10 cellular contexts compared by ENCODE assay signal in the genomic region with DNA sequence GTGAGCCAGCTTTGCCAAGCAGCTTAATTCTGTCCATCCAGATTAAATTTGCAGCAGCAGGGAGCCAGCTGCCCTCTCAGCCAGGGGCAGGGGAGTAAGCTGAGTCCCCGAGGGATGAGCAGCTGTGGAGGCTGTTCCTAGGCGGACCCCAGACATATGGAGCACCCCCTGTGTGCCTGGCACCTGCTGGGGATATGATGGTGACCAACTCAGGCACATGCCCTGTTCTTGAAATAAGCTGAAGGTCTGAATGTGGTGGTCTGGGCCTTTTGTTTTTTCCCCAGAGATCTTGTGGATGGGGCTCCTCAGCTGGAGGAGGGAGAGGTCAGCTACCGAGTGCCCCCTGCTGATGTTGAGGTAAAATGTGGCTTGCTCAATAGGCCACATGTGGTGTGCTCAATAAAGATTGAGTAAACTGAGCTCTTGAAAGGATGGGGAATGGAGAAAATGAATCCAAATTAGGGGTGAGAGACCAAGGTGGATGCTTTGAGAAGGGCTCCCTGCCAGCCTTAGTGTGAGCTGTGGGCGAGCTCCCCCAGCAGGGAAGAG.
DNase-seq lines count a peak whose midpoint lies in the region; ATAC-seq and TF ChIP-seq lines count a peak whose summit lies in the region.
"Had no signal": no experiment of that assay in that cellular context is flagged by ENCODE, and none has a peak within 500 bp of the region (broad histone marks: within the 10 kb centered on the region; RNA-seq: fewer than 3 reads in every experiment).

No MANE protein-coding gene starts in this region.

- POLR2A ChIA-PET in naive thymus-derived CD4-positive, alpha-beta T cell (lab: Charles Lee): interaction anchor here (0.8 to 20.6 kb wide), 6 partner anchors 11 to 150 kb away, joined by 3 to 363 read pairs (median 6); no protein-coding TSS in a partner anchor

- no peak overlapping the region for H3K4me3 Mint-ChIP-seq in naive thymus-derived CD4-positive, alpha-beta T cell

- ATAC-seq in naive thymus-derived CD4-positive, alpha-beta T cell: no peak
- ATAC-seq in GM21528 (IDR thresholded peaks at IDR 0.05; ENCODE audit: low FRiP score, unreplicated experiment): no peak
- ATAC-seq in HG02884 (IDR thresholded peaks at IDR 0.05; ENCODE audit: unreplicated experiment): no peak

- no peaks in the 10 kb centered on the region for H3K9me3 ChIP-seq in naive thymus-derived CD4-positive, alpha-beta T cell (ENCODE audit: control insufficient read depth in 2 of 3, low read length in 3 of 3)

- CTCF ChIA-PET in naive thymus-derived CD4-positive, alpha-beta T cell (lab: Charles Lee): interaction anchor here (0.6 to 8.2 kb wide), 16 partner anchors 11 to 299 kb away, joined by 3 to 92 read pairs (median 4); no protein-coding TSS in a partner anchor

- peaks cover 8 to 26% (median 11%) of the 10 kb centered on the region in 5 donors for H3K36me3 Mint-ChIP-seq in naive thymus-derived CD4-positive, alpha-beta T cell

- H3K36me3 ChIP-seq in naive thymus-derived CD4-positive, alpha-beta T cell (ENCODE audit: control insufficient read depth in 2 of 3, insufficient read depth in 3 of 3, low read length in 3 of 3): no peaks in the 10 kb centered on the region
- H3K36me3 ChIP-seq: cardiac muscle cell had no signal

- peaks cover 11 to 57% (median 37%) of the 10 kb centered on the region in 7 donors for H3K4me1 Mint-ChIP-seq in naive thymus-derived CD4-positive, alpha-beta T cell

- TF ChIP-seq CTCF in AG09309 (IDR thresholded peaks at IDR 0.05; ENCODE audit: control insufficient read depth, insufficient read depth, low read depth, low read length, missing control alignments) (peak; percentile 5), HL-60 (IDR thresholded peaks at IDR 0.05; ENCODE audit: insufficient read depth, low read length) (peak; percentile 8)

- H3K4me3 ChIP-seq in AG09309 (ENCODE audit: control insufficient read depth, low read depth, low read length): no peak overlapping the region
- no peak overlapping the region for H3K4me3 ChIP-seq in HL-60 (replicated peaks; ENCODE audit: insufficient read depth, low read length)
- H3K4me3 ChIP-seq in naive thymus-derived CD4-positive, alpha-beta T cell (ENCODE audit: low read length): no peak overlapping the region
- H3K4me3 ChIP-seq: cardiac muscle cell had no signal

- DNase-seq in AG09309 (ENCODE audit: low read depth): no peak
- peak in 1 of 2 experiments; percentile 21 for DNase-seq in HL-60 (ENCODE audit: low read depth in 1 of 2, low spot score in 1 of 2)
- peak; percentile 39 for DNase-seq in amniotic epithelial cell (ENCODE audit: low read depth)
- DNase-seq in naive thymus-derived CD4-positive, alpha-beta T cell: no peak
- DNase-seq in NCI-H446 treated with DMSO at 0.1 percent for 48 hours (lab: John Stamatoyannopoulos, UW): no peak
- no peak for DNase-seq in activated effector memory CD4-positive, alpha-beta T cell treated with anti-CD3 and anti-CD28 coated beads, Interleukin-2, amount 50 U/mL, for 16 hours
- DNase-seq: IMR-90 had no signal

- H3K27ac Mint-ChIP-seq in naive thymus-derived CD4-positive, alpha-beta T cell: peak overlapping the region in 5 of 9 donors; percentile 16 to 54 (median 39)

- H3K9me3 Mint-ChIP-seq in naive thymus-derived CD4-positive, alpha-beta T cell: peaks cover 0 to 20% (median 7%) of the 10 kb centered on the region in 11 donors

- intact Hi-C loops in naive thymus-derived CD4-positive, alpha-beta T cell (cut with micrococcal nuclease): no loop called here

- no peaks in the 10 kb centered on the region for H3K27me3 ChIP-seq in HL-60 (ENCODE audit: insufficient read depth, poor library complexity, severe bottlenecking)
- no peaks in the 10 kb centered on the region for H3K27me3 ChIP-seq in naive thymus-derived CD4-positive, alpha-beta T cell (ENCODE audit: control insufficient read depth in 2 of 2, insufficient read depth in 2 of 2, low read length in 2 of 2)
- H3K27me3 ChIP-seq: cardiac muscle cell had no signal

- H3K27ac ChIP-seq in HL-60 (replicated peaks): no peak overlapping the region
- H3K27ac ChIP-seq in naive thymus-derived CD4-positive, alpha-beta T cell (ENCODE audit: low read depth, low read length): no peak overlapping the region
- H3K27ac ChIP-seq: cardiac muscle cell had no signal

- H3K27me3 Mint-ChIP-seq in naive thymus-derived CD4-positive, alpha-beta T cell: peaks cover 0 to 3% (median 0%) of the 10 kb centered on the region in 5 donors

- H3K4me1 ChIP-seq in naive thymus-derived CD4-positive, alpha-beta T cell (ENCODE audit: control insufficient read depth in 2 of 2, insufficient read depth in 2 of 2, low read length in 2 of 2): peaks cover 3 to 8% of the 10 kb centered on the region in 2 donors
